ENCODE assay signal across 1 cellular context in genomic region chr20:49690899-49691620, GRCh38.
TF ChIP-seq lines count a peak whose summit lies in the region.

No MANE protein-coding gene starts in this region.

TF ChIP-seq in HEK293, 187 proteins besides CTCF, POLR2A, EP300 and RAD21 (continued from another document):
- TF ChIP-seq ZNF530 (tag by site-specific recombination; IDR thresholded peaks at IDR 0.05; ENCODE audit: low read depth): no peak
- TF ChIP-seq KLF10 (tag by site-specific recombination; IDR thresholded peaks at IDR 0.05): no peak
- TF ChIP-seq ZNF10 (tag by site-specific recombination; IDR thresholded peaks at IDR 0.05): no peak
- TF ChIP-seq RBAK (tag by site-specific recombination; IDR thresholded peaks at IDR 0.05): no peak
- no peak for TF ChIP-seq ZSCAN30 (tag by site-specific recombination; IDR thresholded peaks at IDR 0.05)
TF ChIP-seq in HEK293: peak in this region for 13.
